ENCODE assay signal across 29 cellular contexts in genomic region chr16:29656688-29657523, GRCh38. TPM values are rescaled to one million over a fixed set of nuclear protein-coding genes. Genes with fewer than 3 reads are reported as not detected.
DNase-seq lines count a peak whose midpoint lies in the region; ATAC-seq and TF ChIP-seq lines count a peak whose summit lies in the region.
"Had no signal": no experiment of that assay in that cellular context is flagged by ENCODE, and none has a peak within 500 bp of the region (broad histone marks: within the 10 kb centered on the region; RNA-seq: fewer than 3 reads in every experiment).

No MANE protein-coding gene starts in this region.

- TF ChIP-seq CTCF in OCI-LY7 (conservative IDR thresholded peaks at IDR 0.05; ENCODE audit: low read length) (no peak), gastroesophageal sphincter (IDR thresholded peaks at IDR 0.05) (no peak)

- H3K27me3 ChIP-seq in gastroesophageal sphincter = no peaks in the 10 kb centered on the region
- H3K27me3 ChIP-seq: left lung, MG63, testis had no signal

- H3K36me3 ChIP-seq in OCI-LY7 (ENCODE audit: insufficient read depth, low read length) = no peaks in the 10 kb centered on the region
- H3K36me3 ChIP-seq in gastroesophageal sphincter = no peaks in the 10 kb centered on the region
- H3K36me3 ChIP-seq: left lung, MG63 had no signal

- H3K4me1 ChIP-seq in OCI-LY7 (ENCODE audit: insufficient read depth, low read length, poor library complexity, severe bottlenecking) (peaks cover 19% of the 10 kb centered on the region), gastroesophageal sphincter (no peaks in the 10 kb centered on the region)
- H3K4me1 ChIP-seq: parathyroid adenoma, testis had no signal

- H4K20me1 ChIP-seq in OCI-LY7 (ENCODE audit: insufficient read depth, low read length) = no peaks in the 10 kb centered on the region

- intact Hi-C loops in OCI-LY7 (cut with micrococcal nuclease; ENCODE audit: unreplicated experiment) = no loop called here
- intact Hi-C loops in dendritic cell treated with granulocyte-macrophage colony-stimulating factor and Interleukin-4, amounts not matched to agents 40 ng/mL and 50 ng/mL, for 4 days (cut with micrococcal nuclease) = loop anchor here (10.0 kb wide), 1 partner anchor 48 kb away; no protein-coding TSS in a partner anchor

- TF ChIP-seq EP300 in gastroesophageal sphincter (IDR thresholded peaks at IDR 0.05) = no peak

- no peak overlapping the region for H3K4me3 ChIP-seq in OCI-LY7 (ENCODE audit: low read depth, low read length, poor library complexity, severe bottlenecking)
- H3K4me3 ChIP-seq in gastroesophageal sphincter = no peak overlapping the region
- H3K4me3 ChIP-seq: left lung, MG63, testis had no signal

- H3K9me2 ChIP-seq in OCI-LY7 (ENCODE audit: insufficient read depth, low read length) = no peaks in the 10 kb centered on the region

- H3K27ac Mint-ChIP-seq in activated naive CD8-positive, alpha-beta T cell = peak overlapping the region; percentile 16
- no peak overlapping the region for H3K27ac Mint-ChIP-seq in activated naive CD8-positive, alpha-beta T cell treated with anti-CD3 and anti-CD28 coated beads for 36 hours
- peak overlapping the region; percentile 14 for H3K27ac Mint-ChIP-seq in dendritic cell treated with granulocyte-macrophage colony-stimulating factor and Interleukin-4, amounts not matched to agents 40 ng/mL and 50 ng/mL, for 4 days
- H3K27ac Mint-ChIP-seq: activated naive CD8-positive, alpha-beta T cell treated with anti-CD3 and anti-CD28 coated beads, Interleukin-2, amount 10 ng/mL, durations not matched to agents 7 days and 5 days; activated T-helper 17 cell treated with anti-CD3 and anti-CD28 coated beads, Interleukin-2, amount 50 U/mL, for 72 hours; CD8-positive, alpha-beta T cell; stimulated activated naive CD8-positive, alpha-beta T cell treated with anti-CD3 and anti-CD28 coated beads, Interleukin-15, Interleukin-2, amounts not matched to agents 100 ng/mL and 50 ng/mL, for 24 hours had no signal

- BruUV-seq in OCI-LY7 (replicated peaks; lab: Mats Ljungman, UMichigan) = no TSS peak

- no peak overlapping the region for H3K4me2 ChIP-seq in OCI-LY7 (ENCODE audit: low read length)

- CTCF ChIA-PET in OCI-LY7 (lab: Charles Lee; ENCODE audit: unreplicated experiment) = no interaction called here

- no peaks in the 10 kb centered on the region for H3K27me3 Mint-ChIP-seq in activated naive CD8-positive, alpha-beta T cell
- H3K27me3 Mint-ChIP-seq in activated naive CD8-positive, alpha-beta T cell treated with anti-CD3 and anti-CD28 coated beads for 36 hours = no peaks in the 10 kb centered on the region
- H3K27me3 Mint-ChIP-seq in dendritic cell treated with granulocyte-macrophage colony-stimulating factor and Interleukin-4, amounts not matched to agents 40 ng/mL and 50 ng/mL, for 4 days = no peaks in the 10 kb centered on the region
- H3K27me3 Mint-ChIP-seq: activated naive CD8-positive, alpha-beta T cell treated with anti-CD3 and anti-CD28 coated beads, Interleukin-2, amount 10 ng/mL, durations not matched to agents 7 days and 5 days; activated T-helper 17 cell treated with anti-CD3 and anti-CD28 coated beads, Interleukin-2, amount 50 U/mL, for 72 hours; stimulated activated naive CD8-positive, alpha-beta T cell treated with anti-CD3 and anti-CD28 coated beads, Interleukin-15, Interleukin-2, amounts not matched to agents 100 ng/mL and 50 ng/mL, for 24 hours had no signal

- H3K9me3 Mint-ChIP-seq in activated naive CD8-positive, alpha-beta T cell (ENCODE audit: low read depth) = no peaks in the 10 kb centered on the region
- H3K9me3 Mint-ChIP-seq in activated naive CD8-positive, alpha-beta T cell treated with anti-CD3 and anti-CD28 coated beads for 36 hours = no peaks in the 10 kb centered on the region
- no peaks in the 10 kb centered on the region for H3K9me3 Mint-ChIP-seq in dendritic cell treated with granulocyte-macrophage colony-stimulating factor and Interleukin-4, amounts not matched to agents 40 ng/mL and 50 ng/mL, for 4 days
- H3K9me3 Mint-ChIP-seq: activated naive CD8-positive, alpha-beta T cell treated with anti-CD3 and anti-CD28 coated beads, Interleukin-2, amount 10 ng/mL, durations not matched to agents 7 days and 5 days; activated T-helper 17 cell treated with anti-CD3 and anti-CD28 coated beads, Interleukin-2, amount 50 U/mL, for 72 hours; CD8-positive, alpha-beta T cell; neural crest cell; stimulated activated naive CD8-positive, alpha-beta T cell treated with anti-CD3 and anti-CD28 coated beads, Interleukin-15, Interleukin-2, amounts not matched to agents 100 ng/mL and 50 ng/mL, for 24 hours had no signal

- H3K4me3 Mint-ChIP-seq in activated naive CD8-positive, alpha-beta T cell = no peak overlapping the region
- no peak overlapping the region for H3K4me3 Mint-ChIP-seq in activated naive CD8-positive, alpha-beta T cell treated with anti-CD3 and anti-CD28 coated beads for 36 hours
- no peak overlapping the region for H3K4me3 Mint-ChIP-seq in dendritic cell treated with granulocyte-macrophage colony-stimulating factor and Interleukin-4, amounts not matched to agents 40 ng/mL and 50 ng/mL, for 4 days
- H3K4me3 Mint-ChIP-seq: activated naive CD8-positive, alpha-beta T cell treated with anti-CD3 and anti-CD28 coated beads, Interleukin-2, amount 10 ng/mL, durations not matched to agents 7 days and 5 days; activated T-helper 17 cell treated with anti-CD3 and anti-CD28 coated beads, Interleukin-2, amount 50 U/mL, for 72 hours; CD8-positive, alpha-beta T cell; neural crest cell; stimulated activated naive CD8-positive, alpha-beta T cell treated with anti-CD3 and anti-CD28 coated beads, Interleukin-15, Interleukin-2, amounts not matched to agents 100 ng/mL and 50 ng/mL, for 24 hours had no signal

- 73 to 92% methylated on average over 6 of the region's 11 CpGs for WGBS in gastroesophageal sphincter (ENCODE audit: low coverage in 1 of 2), 2 donors

- no peak for TF ChIP-seq POLR2A in gastroesophageal sphincter (IDR thresholded peaks at IDR 0.05)

- ATAC-seq in gastroesophageal sphincter = no peak
- ATAC-seq: activated T-helper 17 cell treated with anti-CD3 and anti-CD28 coated beads, Interleukin-2, amount 50 U/mL, for 72 hours; CD8-positive, alpha-beta T cell; left lung had no signal

- H3K36me3 Mint-ChIP-seq in activated naive CD8-positive, alpha-beta T cell = no peaks in the 10 kb centered on the region
- H3K36me3 Mint-ChIP-seq in activated naive CD8-positive, alpha-beta T cell treated with anti-CD3 and anti-CD28 coated beads for 36 hours = no peaks in the 10 kb centered on the region
- no peaks in the 10 kb centered on the region for H3K36me3 Mint-ChIP-seq in dendritic cell treated with granulocyte-macrophage colony-stimulating factor and Interleukin-4, amounts not matched to agents 40 ng/mL and 50 ng/mL, for 4 days (ENCODE audit: low read depth)
- H3K36me3 Mint-ChIP-seq: CD8-positive, alpha-beta T cell had no signal

- H3K79me2 ChIP-seq in OCI-LY7 (ENCODE audit: insufficient read depth, low read depth, low read length) = no peaks in the 10 kb centered on the region
- H3K79me2 ChIP-seq: parathyroid adenoma had no signal

- no peak for DNase-seq in activated naive CD8-positive, alpha-beta T cell treated with anti-CD3 and anti-CD28 coated beads for 36 hours
- DNase-seq in OCI-LY7 (ENCODE audit: low spot score) (no peak), activated gamma-delta T cell (lab: John Stamatoyannopoulos, UW) (no peak), RPMI8226 (no peak), T-helper 1 cell (no peak)
- DNase-seq: activated CD4-positive, alpha-beta T cell treated with anti-CD3 and anti-CD28 coated beads, Interleukin-2, amount 50 U/mL, for 1 hour; activated naive CD8-positive, alpha-beta T cell treated with anti-CD3 and anti-CD28 coated beads, Interleukin-2, amount 10 ng/mL, durations not matched to agents 7 days and 5 days; aorta; CD8-positive, alpha-beta T cell; effector CD8-positive, alpha-beta T cell; KG1; left lung; mesenchymal stem cell; MG63; NCI-H2029; NCI-H524 treated with DMSO at 0.1 percent for 48 hours; Right ventricle myocardium superior; small intestine; testis had no signal

- peak overlapping the region; percentile 18; the same call in 1 of the 2 replicates for H2AFZ ChIP-seq in OCI-LY7 (ENCODE audit: low read length)
- H2AFZ ChIP-seq: parathyroid adenoma had no signal

- H3K27ac ChIP-seq in OCI-LY7 (ENCODE audit: low read depth, low read length, poor library complexity, severe bottlenecking) (no peak overlapping the region), gastroesophageal sphincter (no peak overlapping the region)
- H3K27ac ChIP-seq: epithelial cell of prostate, left lung, parathyroid adenoma, testis had no signal

- H3K9me3 ChIP-seq in OCI-LY7 (ENCODE audit: low read length) (no peaks in the 10 kb centered on the region), gastroesophageal sphincter (no peaks in the 10 kb centered on the region)
- H3K9me3 ChIP-seq: left lung, MG63, testis had no signal

- peaks cover 19% of the 10 kb centered on the region for H3K4me1 Mint-ChIP-seq in activated naive CD8-positive, alpha-beta T cell (ENCODE audit: low read depth)
- H3K4me1 Mint-ChIP-seq in activated naive CD8-positive, alpha-beta T cell treated with anti-CD3 and anti-CD28 coated beads for 36 hours = peaks cover 14% of the 10 kb centered on the region
- H3K4me1 Mint-ChIP-seq in dendritic cell treated with granulocyte-macrophage colony-stimulating factor and Interleukin-4, amounts not matched to agents 40 ng/mL and 50 ng/mL, for 4 days (ENCODE audit: low read depth) = peaks cover 49% of the 10 kb centered on the region

- POLR2A ChIA-PET in OCI-LY7 (lab: Charles Lee) = interaction anchor here (0.6 to 1.5 kb wide), 2 partner anchors 8 to 107 kb away, joined by 3 to 7 read pairs; no protein-coding TSS in a partner anchor

RNA-seq across cellular contexts. Expression of gene SPN, which starts 6.1 kb away (rescaled TPM):
- total RNA-seq in activated naive CD8-positive, alpha-beta T cell treated with anti-CD3 and anti-CD28 coated beads for 36 hours = 100 to 1,000 TPM; 122 TPM
- total RNA-seq in OCI-LY7 (2014; rRNA removed; shearing (Covaris generic)) = 43.6 and 59.4 TPM in 2 replicates
- 87.6 and 90.5 TPM in 2 replicates for total RNA-seq in OCI-LY7 (2022)
- total RNA-seq in gastroesophageal sphincter = 1 to 10 TPM in 3 of 4 donors, not detected in 1; 1.2 to 2.3 (median 2.0) TPM
- total RNA-seq: bronchial epithelial cell, glomerular endothelial cell had no signal

RNA-seq across cellular contexts. Expression of gene QPRT, which starts 22.1 kb away (rescaled TPM):
- 1 to 10 TPM; 5.4 to 5.5 TPM for total RNA-seq in activated naive CD8-positive, alpha-beta T cell treated with anti-CD3 and anti-CD28 coated beads for 36 hours
- total RNA-seq in OCI-LY7 (2014; rRNA removed; shearing (Covaris generic)) = 9.4 and 10.6 TPM in 2 replicates
- total RNA-seq in OCI-LY7 (2022) = 12.6 and 15.8 TPM in 2 replicates
- 1 to 10 TPM in 3 of 4 donors, under 1 TPM in 1; 0.62 to 6.7 (median 4.3) TPM for total RNA-seq in gastroesophageal sphincter

Comparison
In these comparisons a context has a peak if more than half of its experiments do, and no peak if none do; other contexts are left out.
1. RNA of gene SPN, which starts 6.1 kb away (total RNA-seq): 122 TPM in activated naive CD8-positive, alpha-beta T cell treated with anti-CD3 and anti-CD28 coated beads for 36 hours and 43.6 to 90.5 TPM in OCI-LY7; 1.2 to 2.3 TPM in gastroesophageal sphincter; every median in the first group is over 10 times any median in the second.